In the genomic region with DNA sequence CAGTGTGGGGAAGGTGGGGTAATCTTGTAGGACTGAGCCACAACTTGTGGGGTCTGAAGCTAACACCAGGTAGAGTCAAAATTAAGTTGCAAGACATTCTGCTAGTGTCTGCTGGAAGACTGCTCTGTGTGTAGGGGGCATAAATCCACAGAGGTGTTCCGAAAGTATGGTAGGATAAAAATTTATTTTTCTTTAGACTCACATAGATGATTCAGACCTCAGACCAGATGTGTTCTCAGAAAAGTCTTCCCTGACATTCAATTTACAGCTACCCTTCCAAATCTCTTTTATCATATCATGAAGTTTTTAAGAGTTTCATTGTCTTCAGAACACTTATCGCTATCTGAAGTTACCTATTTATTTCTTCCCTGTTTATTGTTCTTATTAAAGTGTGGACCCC, we compare ENCODE assay signal across 25 cellular contexts.
"Had no signal": no experiment of that assay in that cellular context is flagged by ENCODE, and none has a peak within 500 bp of the region (broad histone marks: within the 10 kb centered on the region; RNA-seq: fewer than 3 reads in every experiment).

No MANE protein-coding gene starts in this region.

- ATAC-seq: activated CD4-positive, alpha-beta T cell treated with anti-CD3 and anti-CD28 coated beads for 36 hours; activated CD8-positive, alpha-beta memory T cell treated with anti-CD3 and anti-CD28 coated beads, Interleukin-2, amount 10 ng/mL, durations not matched to agents 7 days and 5 days; activated CD8-positive, alpha-beta T cell treated with anti-CD3 and anti-CD28 coated beads, Interleukin-2, amount 10 ng/mL, durations not matched to agents 7 days and 5 days; left lung; lower lobe of right lung; T-cell had no signal

- DNase-seq: activated B cell treated with CpG ODN at 0.5 μM for 24 hours; activated CD4-positive, alpha-beta T cell treated with anti-CD3 and anti-CD28 coated beads for 36 hours; activated CD8-positive, alpha-beta memory T cell treated with anti-CD3 and anti-CD28 coated beads, Interleukin-2, amount 10 ng/mL, durations not matched to agents 7 days and 5 days; activated CD8-positive, alpha-beta T cell treated with anti-CD3 and anti-CD28 coated beads, Interleukin-2, amount 10 ng/mL, durations not matched to agents 7 days and 5 days; activated effector memory CD4-positive, alpha-beta T cell treated with Interleukin-2 at 50 U/mL for 16 hours; activated naive CD4-positive, alpha-beta T cell treated with anti-CD3 and anti-CD28 coated beads for 36 hours; activated naive CD8-positive, alpha-beta T cell treated with anti-CD3 and anti-CD28 coated beads, Interleukin-2, amount 10 ng/mL, durations not matched to agents 7 days and 5 days; activated T-cell treated with anti-CD3 and anti-CD28 coated beads for 4 hours; brain microvascular endothelial cell; left lung; lower lobe of right lung; mesendoderm; nephron progenitor cell; ovary; retina; spleen; stimulated activated CD4-positive, alpha-beta T cell treated with anti-CD3 and anti-CD28 coated beads, Interleukin-2, amount 100 ng/mL, for 48 hours; stimulated activated naive CD4-positive, alpha-beta T cell treated with Interleukin-2 at 50 U/mL for 16 hours; T-cell; transverse colon had no signal

- H3K4me3 ChIP-seq: ascending aorta, esophagus muscularis mucosa, left lung, lower lobe of right lung, ovary, prostate gland, spleen, transverse colon had no signal

- H3K4me3 Mint-ChIP-seq: activated B cell treated with CpG ODN at 0.5 μM for 24 hours; activated CD4-positive, alpha-beta T cell treated with anti-CD3 and anti-CD28 coated beads for 36 hours; activated CD8-positive, alpha-beta memory T cell treated with anti-CD3 and anti-CD28 coated beads, Interleukin-2, amount 10 ng/mL, durations not matched to agents 7 days and 5 days; activated CD8-positive, alpha-beta T cell treated with anti-CD3 and anti-CD28 coated beads, Interleukin-2, amount 10 ng/mL, durations not matched to agents 7 days and 5 days; activated naive CD4-positive, alpha-beta T cell treated with anti-CD3 and anti-CD28 coated beads for 36 hours; activated naive CD8-positive, alpha-beta T cell treated with anti-CD3 and anti-CD28 coated beads, Interleukin-2, amount 10 ng/mL, durations not matched to agents 7 days and 5 days; nephron progenitor cell; T-cell; T-helper 2 cell treated with Interferon-gamma antibody and Interleukin-4, amounts not matched to agents 5 μg/mL and 100 μg/mL, for 36 hours had no signal

- H3K27ac Mint-ChIP-seq: activated B cell treated with CpG ODN at 0.5 μM for 24 hours; activated CD4-positive, alpha-beta T cell treated with anti-CD3 and anti-CD28 coated beads for 36 hours; activated CD8-positive, alpha-beta memory T cell treated with anti-CD3 and anti-CD28 coated beads, Interleukin-2, amount 10 ng/mL, durations not matched to agents 7 days and 5 days; activated CD8-positive, alpha-beta T cell treated with anti-CD3 and anti-CD28 coated beads, Interleukin-2, amount 10 ng/mL, durations not matched to agents 7 days and 5 days; activated naive CD4-positive, alpha-beta T cell treated with anti-CD3 and anti-CD28 coated beads for 36 hours; activated naive CD8-positive, alpha-beta T cell treated with anti-CD3 and anti-CD28 coated beads, Interleukin-2, amount 10 ng/mL, durations not matched to agents 7 days and 5 days; nephron progenitor cell; T-cell; T-helper 2 cell treated with Interferon-gamma antibody and Interleukin-4, amounts not matched to agents 5 μg/mL and 100 μg/mL, for 36 hours had no signal

- H3K9me3 ChIP-seq: ascending aorta, lower lobe of right lung, neutrophil, ovary, prostate gland, transverse colon had no signal

- H3K36me3 ChIP-seq: ascending aorta, brain microvascular endothelial cell, esophagus muscularis mucosa, left lung, lower lobe of right lung, neutrophil, ovary, prostate gland, transverse colon had no signal

- H3K27me3 Mint-ChIP-seq: activated B cell treated with CpG ODN at 0.5 μM for 24 hours; activated CD4-positive, alpha-beta T cell treated with anti-CD3 and anti-CD28 coated beads for 36 hours; activated CD8-positive, alpha-beta memory T cell treated with anti-CD3 and anti-CD28 coated beads, Interleukin-2, amount 10 ng/mL, durations not matched to agents 7 days and 5 days; activated naive CD8-positive, alpha-beta T cell treated with anti-CD3 and anti-CD28 coated beads, Interleukin-2, amount 10 ng/mL, durations not matched to agents 7 days and 5 days; T-cell had no signal

- H3K27ac ChIP-seq: ascending aorta, brain microvascular endothelial cell, lower lobe of right lung, neutrophil, ovary, prostate gland, spleen had no signal

- H3K27me3 ChIP-seq: ascending aorta, brain microvascular endothelial cell, esophagus muscularis mucosa, left lung, neutrophil, ovary, spleen, transverse colon had no signal
